10 cellular contexts compared by ENCODE assay signal in genomic region chr22:30197389-30197788, GRCh38. TPM values are rescaled to one million over a fixed set of nuclear protein-coding genes. Genes with fewer than 3 reads are reported as not detected.
DNase-seq lines count a peak whose midpoint lies in the region; ATAC-seq and TF ChIP-seq lines count a peak whose summit lies in the region.
"Had no signal": no experiment of that assay in that cellular context is flagged by ENCODE, and none has a peak within 500 bp of the region (broad histone marks: within the 10 kb centered on the region; RNA-seq: fewer than 3 reads in every experiment).

No MANE protein-coding gene starts in this region.

- H3K4me3 ChIP-seq in gastroesophageal sphincter (no peak overlapping the region), stomach (no peak overlapping the region)

- peak overlapping the region in 3 of 4 donors; percentile 21 to 69 (median 61) for H3K27ac ChIP-seq in gastroesophageal sphincter
- peak overlapping the region in 4 of 5 donors; percentile 77 to 86 (median 80) for H3K27ac ChIP-seq in stomach

- ATAC-seq in T-helper 17 cell (no peak), gastroesophageal sphincter (no peak), GM19452 (IDR thresholded peaks at IDR 0.05; ENCODE audit: unreplicated experiment) (no peak), GM19023 (IDR thresholded peaks at IDR 0.05; ENCODE audit: unreplicated experiment) (no peak)

- H3K9me3 ChIP-seq in T-helper 17 cell (ENCODE audit: control insufficient read depth, low read length, poor library complexity, severe bottlenecking) (no peaks in the 10 kb centered on the region), gastroesophageal sphincter (no peaks in the 10 kb centered on the region), stomach (no peaks in the 10 kb centered on the region)

- H3K27me3 Mint-ChIP-seq in activated CD4-positive, alpha-beta T cell treated with anti-CD3 and anti-CD28 coated beads, Interleukin-2, amount 10 ng/mL, durations not matched to agents 24 days and 14 days: no peaks in the 10 kb centered on the region
- H3K27me3 Mint-ChIP-seq in T-helper 17 cell: no peaks in the 10 kb centered on the region

- peaks cover 59% of the 10 kb centered on the region for H3K4me1 Mint-ChIP-seq in activated CD4-positive, alpha-beta T cell treated with anti-CD3 and anti-CD28 coated beads, Interleukin-2, amount 10 ng/mL, durations not matched to agents 24 days and 14 days
- peaks cover 40% of the 10 kb centered on the region for H3K4me1 Mint-ChIP-seq in T-helper 17 cell

- H3K4me3 Mint-ChIP-seq in activated CD4-positive, alpha-beta T cell treated with anti-CD3 and anti-CD28 coated beads, Interleukin-2, amount 10 ng/mL, durations not matched to agents 24 days and 14 days: peak overlapping the region; percentile 73
- no peak overlapping the region for H3K4me3 Mint-ChIP-seq in T-helper 17 cell

- intact Hi-C loops in activated CD4-positive, alpha-beta T cell treated with anti-CD3 and anti-CD28 coated beads, Interleukin-2, amount 10 ng/mL, durations not matched to agents 24 days and 14 days (cut with micrococcal nuclease): loop anchor here (2.0 to 10.0 kb wide), 5 partner anchors 15 to 227 kb away; partner anchors contain the start of genes LIF and MTFP1
- intact Hi-C loops in stomach (cut with DNase I; ENCODE audit: low total_unique reads): no loop called here

- peaks cover 10% of the 10 kb centered on the region for H3K27me3 ChIP-seq in gastroesophageal sphincter
- H3K27me3 ChIP-seq in stomach: no peaks in the 10 kb centered on the region

- TF ChIP-seq CTCF in gastroesophageal sphincter (IDR thresholded peaks at IDR 0.05) (no peak), stomach (IDR thresholded peaks at IDR 0.05) (no peak)

- H3K36me3 ChIP-seq in gastroesophageal sphincter: no peaks in the 10 kb centered on the region
- no peaks in the 10 kb centered on the region for H3K36me3 ChIP-seq in stomach

- TF ChIP-seq EP300 in gastroesophageal sphincter (IDR thresholded peaks at IDR 0.05) (no peak), stomach (IDR thresholded peaks at IDR 0.05) (no peak)

- TF ChIP-seq POLR2A in gastroesophageal sphincter (IDR thresholded peaks at IDR 0.05): no peak
- no peak for TF ChIP-seq POLR2A in stomach (IDR thresholded peaks at IDR 0.05)

- DNase-seq in activated CD4-positive, alpha-beta T cell treated with anti-CD3 and anti-CD28 coated beads, Interleukin-2, amount 10 ng/mL, durations not matched to agents 24 days and 14 days: no peak
- no peak for DNase-seq in activated CD4-positive, alpha-beta T cell treated with anti-CD3 and anti-CD28 coated beads for 1 hour
- no peak for DNase-seq in T-helper 17 cell
- no peak for DNase-seq in stomach
- no peak for DNase-seq in SHP77 treated with DMSO at 0.1 percent for 48 hours (lab: John Stamatoyannopoulos, UW)
- DNase-seq: activated T-cell treated with anti-CD3 and anti-CD28 coated beads, Interleukin-2, amount 50 U/mL, for 1 hour; NCI-H2171 treated with DMSO at 0.1 percent for 48 hours had no signal

- peak overlapping the region; percentile 96 for H3K27ac Mint-ChIP-seq in activated CD4-positive, alpha-beta T cell treated with anti-CD3 and anti-CD28 coated beads, Interleukin-2, amount 10 ng/mL, durations not matched to agents 24 days and 14 days
- H3K27ac Mint-ChIP-seq in T-helper 17 cell: peak overlapping the region; percentile 94

- H3K4me1 ChIP-seq in gastroesophageal sphincter (peaks cover 0 to 20% (median 4%) of the 10 kb centered on the region in 3 donors), stomach (peaks cover 19 to 44% (median 29%) of the 10 kb centered on the region in 4 donors)

- H3K9me3 Mint-ChIP-seq in activated CD4-positive, alpha-beta T cell treated with anti-CD3 and anti-CD28 coated beads, Interleukin-2, amount 10 ng/mL, durations not matched to agents 24 days and 14 days: peaks cover 22% of the 10 kb centered on the region

- H3K36me3 Mint-ChIP-seq in activated CD4-positive, alpha-beta T cell treated with anti-CD3 and anti-CD28 coated beads, Interleukin-2, amount 10 ng/mL, durations not matched to agents 24 days and 14 days (ENCODE audit: low read depth): peaks cover 11% of the 10 kb centered on the region
- H3K36me3 Mint-ChIP-seq in T-helper 17 cell (ENCODE audit: low read depth): no peaks in the 10 kb centered on the region

RNA-seq across cellular contexts. Expression of gene LIF, which starts 49.2 kb away (rescaled TPM):
- total RNA-seq in activated CD4-positive, alpha-beta T cell treated with anti-CD3 and anti-CD28 coated beads, Interleukin-2, amount 10 ng/mL, durations not matched to agents 24 days and 14 days: 509 and 511 TPM in 2 replicates
- total RNA-seq in T-helper 17 cell (1 to 10 TPM; 1.8 to 5.3 TPM), gastroesophageal sphincter (10 to 100 TPM in 1 of 4 donors, under 1 TPM in 2, not detected in 1; 0.58 to 15.8 (median 0.59) TPM), stomach (1 to 10 TPM in 3 of 5 donors, not detected in 2; 2.0 to 2.4 (median 2.3) TPM)
- polyA plus RNA-seq in stomach: 1 to 10 TPM in 2 of 3 donors, under 1 TPM in 1; 0.35 to 5.0 (median 1.4) TPM

Comparison
In these comparisons a context has a peak if more than half of its experiments do, and no peak if none do; other contexts are left out.
1. RNA of gene LIF, which starts 49.2 kb away (total RNA-seq): 509 to 511 TPM in activated CD4-positive, alpha-beta T cell treated with anti-CD3 and anti-CD28 coated beads, Interleukin-2, amount 10 ng/mL, durations not matched to agents 24 days and 14 days; 1.8 to 5.3 TPM in T-helper 17 cell, 2.0 to 2.4 TPM in stomach and 0.58 to 15.8 TPM in gastroesophageal sphincter; every median in the first group is over 10 times any median in the second.